In the genomic region with DNA sequence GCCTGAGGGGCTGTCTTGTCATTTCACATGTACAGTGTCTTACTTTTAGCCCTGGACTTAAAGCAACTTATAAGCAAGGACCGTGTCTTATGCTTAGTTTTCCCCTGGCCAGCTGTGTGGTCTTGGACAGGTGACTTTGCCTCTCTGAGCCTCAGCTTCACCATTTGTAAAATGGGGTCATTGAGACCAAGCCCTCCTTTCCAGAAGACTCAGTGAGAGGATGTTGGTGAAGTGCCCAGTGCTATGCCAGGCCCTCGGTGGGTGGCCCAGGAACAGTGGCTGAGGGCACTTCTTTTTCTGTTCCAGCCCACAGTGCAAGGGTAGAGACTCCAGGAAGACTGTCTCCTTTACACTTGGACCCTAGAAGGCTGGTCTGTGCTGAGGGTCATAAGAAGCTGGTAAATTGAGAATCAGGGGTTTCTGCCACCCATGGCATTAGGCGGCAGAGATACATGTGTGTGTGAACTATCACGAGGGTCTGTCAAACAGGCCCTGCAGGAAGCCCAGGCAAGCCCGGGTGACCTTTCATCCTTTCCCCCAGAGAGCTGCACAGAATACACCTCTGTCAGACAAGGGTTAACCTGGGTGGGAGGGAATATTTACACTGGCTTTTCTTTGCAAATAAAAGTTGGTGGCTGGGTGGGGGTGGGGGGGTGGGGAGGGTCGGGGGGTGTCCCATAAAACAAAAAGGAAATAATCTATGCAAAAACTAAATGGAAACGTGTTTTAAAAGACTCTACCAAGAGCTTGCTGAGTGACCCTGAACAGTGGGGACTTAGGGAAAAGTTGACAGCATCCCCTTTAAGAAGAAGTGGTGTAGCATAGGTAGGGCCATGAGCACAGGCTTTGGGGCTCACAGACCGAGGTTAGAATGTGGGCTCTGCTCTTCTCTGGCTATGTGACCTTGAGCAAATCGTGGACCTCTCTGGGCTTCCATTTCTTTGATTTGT, we compare ENCODE assay signal across 26 cellular contexts. TPM values are rescaled to one million over a fixed set of nuclear protein-coding genes. Genes with fewer than 3 reads are reported as not detected.
"Had no signal": no experiment of that assay in that cellular context is flagged by ENCODE, and none has a peak within 500 bp of the region (broad histone marks: within the 10 kb centered on the region; RNA-seq: fewer than 3 reads in every experiment).

No MANE protein-coding gene starts in this region.

- H3K27me3 ChIP-seq: ascending aorta had no signal

- H3K9me3 Mint-ChIP-seq: central memory CD8-positive, alpha-beta T cell; nephron progenitor cell; T-cell had no signal

- ATAC-seq: esophagus mucosa; stimulated activated naive B cell treated with anti-CD40 and anti-IgM and Interleukin-4, amounts not matched to agents 10 μg/mL and 1 μg/mL and 100 μg/mL, for 72 hours; T-cell had no signal

- DNase-seq: activated naive CD4-positive, alpha-beta T cell; activated T-cell treated with anti-CD3 and anti-CD28 coated beads, Interleukin-2, amount 50 U/mL, for 1 hour; adrenal gland; effector memory CD4-positive, alpha-beta T cell; foreskin melanocyte; glutamatergic neuron; hippocampal formation; nephron progenitor cell; sigmoid colon; stimulated activated CD4-positive, alpha-beta T cell treated with anti-CD3 and anti-CD28 coated beads, Interleukin-2, amount 100 ng/mL, for 48 hours; stimulated activated CD8-positive, alpha-beta memory T cell treated with anti-CD3 and anti-CD28 coated beads, Interleukin-4, amount 100 ng/mL, for 48 hours; stimulated activated naive B cell treated with anti-CD40 and anti-IgM and Interleukin-4, amounts not matched to agents 10 μg/mL and 1 μg/mL and 100 μg/mL, for 72 hours; T-cell had no signal

- H3K4me1 Mint-ChIP-seq: central memory CD8-positive, alpha-beta T cell; memory B cell; stimulated activated naive B cell treated with anti-CD40 and anti-IgM and Interleukin-4, amounts not matched to agents 10 μg/mL and 1 μg/mL and 100 μg/mL, for 72 hours; T-cell had no signal

- FAIRE-seq: colon, endothelial cell of umbilical vein, TTC549 had no signal

- H3K36me3 ChIP-seq: adrenal gland, ascending aorta, sigmoid colon, thoracic aorta had no signal

- H3K36me3 Mint-ChIP-seq: activated naive CD8-positive, alpha-beta T cell; memory B cell; stimulated activated naive B cell treated with anti-CD40 and anti-IgM and Interleukin-4, amounts not matched to agents 10 μg/mL and 1 μg/mL and 100 μg/mL, for 72 hours; T-cell had no signal

- H3K27ac Mint-ChIP-seq: activated naive CD8-positive, alpha-beta T cell; memory B cell; nephron progenitor cell; stimulated activated naive B cell treated with anti-CD40 and anti-IgM and Interleukin-4, amounts not matched to agents 10 μg/mL and 1 μg/mL and 100 μg/mL, for 72 hours; T-cell had no signal

- H3K9me3 ChIP-seq: adrenal gland, ascending aorta, mucosa of descending colon, sigmoid colon, thoracic aorta had no signal

- H3K4me2 ChIP-seq: smooth muscle cell had no signal

- H3K27ac ChIP-seq: adrenal gland, ascending aorta, sigmoid colon, thoracic aorta had no signal

- H3K4me3 ChIP-seq: adrenal gland, ascending aorta, mucosa of descending colon, sigmoid colon, smooth muscle cell, thoracic aorta had no signal

- H3K4me1 ChIP-seq: adrenal gland, sigmoid colon had no signal

- H3K4me3 Mint-ChIP-seq: activated naive CD8-positive, alpha-beta T cell; central memory CD8-positive, alpha-beta T cell; memory B cell; nephron progenitor cell; stimulated activated naive B cell treated with anti-CD40 and anti-IgM and Interleukin-4, amounts not matched to agents 10 μg/mL and 1 μg/mL and 100 μg/mL, for 72 hours; T-cell had no signal

RNA-seq across cellular contexts. Expression of gene KIF12, which starts 20.4 kb away (rescaled TPM):
- total RNA-seq: ascending aorta, dermis microvascular lymphatic vessel endothelial cell, smooth muscle cell, thoracic aorta had no signal
- polyA plus RNA-seq: smooth muscle cell had no signal

RNA-seq across cellular contexts. Expression of gene AMBP, which starts 41.4 kb away (rescaled TPM):
- total RNA-seq: dermis microvascular lymphatic vessel endothelial cell, endothelial cell of umbilical vein, lower leg skin, sigmoid colon, smooth muscle cell, thoracic aorta had no signal
- polyA plus RNA-seq: endothelial cell of umbilical vein had no signal
